25 cellular contexts compared by ENCODE assay signal in genomic region chr5:106801554-106801953, GRCh38.
"Had no signal": no experiment of that assay in that cellular context is flagged by ENCODE, and none has a peak within 500 bp of the region (broad histone marks: within the 10 kb centered on the region; RNA-seq: fewer than 3 reads in every experiment).

No MANE protein-coding gene starts in this region.

- ATAC-seq: activated CD4-positive, CD25-positive, alpha-beta regulatory T cell treated with anti-CD3 and anti-CD28 coated beads, Interleukin-2, amount 50 U/mL, for 24 hours; activated naive CD8-positive, alpha-beta T cell treated with anti-CD3 and anti-CD28 coated beads, Interleukin-2, amount 50 U/mL, for 24 hours; effector memory CD8-positive, alpha-beta T cell; gastrocnemius medialis; mucosa of descending colon; natural killer cell treated with Interleukin-12 subunit alpha and Interleukin-12 subunit beta and Interleukin-15 and Interleukin-18, amount 100 ng/mL, for 72 hours; stimulated activated naive B cell treated with anti-CD40 and anti-IgM and Interleukin-4, amounts not matched to agents 10 μg/mL and 1 μg/mL and 100 μg/mL, for 72 hours had no signal

- DNase-seq: activated CD4-positive, alpha-beta memory T cell treated with anti-CD3 and anti-CD28 coated beads for 36 hours; activated CD4-positive, alpha-beta T cell treated with anti-CD3 and anti-CD28 coated beads, Interleukin-2, amount 10 ng/mL, durations not matched to agents 24 days and 14 days; activated CD8-positive, alpha-beta memory T cell treated with anti-CD3 and anti-CD28 coated beads, Interleukin-2, amount 50 U/mL, for 4 hours; activated gamma-delta T cell treated with Interleukin-2 at 50 U/mL for 16 hours; activated naive CD8-positive, alpha-beta T cell treated with anti-CD3 and anti-CD28 coated beads, Interleukin-2, amount 50 U/mL, for 24 hours; activated T-cell treated with anti-CD3 and anti-CD28 coated beads, Interleukin-2, amount 50 U/mL, for 1 hour; amygdala; caudate nucleus; cortex of kidney; effector memory CD8-positive, alpha-beta T cell; erythroblast; gastrocnemius medialis; glutamatergic neuron; islet precursor cell; left ventricle myocardium inferior; mucosa of descending colon; stimulated activated CD4-positive, alpha-beta T cell treated with anti-CD3 and anti-CD28 coated beads, Interleukin-15, amount 100 ng/mL, for 24 hours; stimulated activated CD4-positive, alpha-beta T cell treated with anti-CD3 and anti-CD28 coated beads, Interleukin-2, amount 100 ng/mL, for 24 hours; stimulated activated naive B cell treated with anti-CD40 and anti-IgM and Interleukin-4, amounts not matched to agents 10 μg/mL and 1 μg/mL and 100 μg/mL, for 72 hours; stomach; thyroid gland; upper lobe of left lung; WERI-Rb-1 had no signal
